In genomic region chr1:8267307-8267706, GRCh38 we compare ENCODE assay signal across 28 cellular contexts. TPM values are rescaled to one million over a fixed set of nuclear protein-coding genes. Genes with fewer than 3 reads are reported as not detected.
DNase-seq lines count a peak whose midpoint lies in the region; ATAC-seq and TF ChIP-seq lines count a peak whose summit lies in the region.
"Had no signal": no experiment of that assay in that cellular context is flagged by ENCODE, and none has a peak within 500 bp of the region (broad histone marks: within the 10 kb centered on the region; RNA-seq: fewer than 3 reads in every experiment).

No MANE protein-coding gene starts in this region.

- no peak for TF ChIP-seq CTCF in WTC11 (IDR thresholded peaks at IDR 0.05)
- TF ChIP-seq CTCF in progenitor cell of endocrine pancreas (IDR thresholded peaks at IDR 0.05; ENCODE audit: unreplicated experiment): no peak

- H3K36me3 ChIP-seq in HUES64 (ENCODE audit: insufficient read depth, low read length) (no peaks in the 10 kb centered on the region), iPS-20b (ENCODE audit: insufficient read depth, low read depth, low read length) (no peaks in the 10 kb centered on the region)
- H3K36me3 ChIP-seq: sigmoid colon, transverse colon had no signal

- peak; percentile 58 for ATAC-seq in WTC11
- ATAC-seq: activated naive CD4-positive, alpha-beta T cell treated with anti-CD3 and anti-CD28 coated beads, Interleukin-2, amount 50 U/mL, for 72 hours; activated T-helper 17 cell treated with anti-CD3 and anti-CD28 coated beads, Interleukin-2, amount 50 U/mL, for 72 hours; HCT116; left lobe of liver had no signal

- in situ Hi-C loops in ACHN (cut with HindIII; ENCODE audit: low pct_ligation_motif_present, low pct_unique_long_range_greater_than_20kb, low sequenced_read_pairs): no loop called here

- peak overlapping the region; percentile 12; the same call in 1 of the 2 replicates for H3K4me3 Mint-ChIP-seq in WTC11
- no peak overlapping the region for H3K4me3 Mint-ChIP-seq in progenitor cell of endocrine pancreas (ENCODE audit: low read depth)
- H3K4me3 Mint-ChIP-seq: activated T-helper 17 cell treated with anti-CD3 and anti-CD28 coated beads, Interleukin-2, amount 50 U/mL, for 72 hours; central memory CD8-positive, alpha-beta T cell; neural crest cell had no signal

- H3K36me3 Mint-ChIP-seq in WTC11 (no peaks in the 10 kb centered on the region), progenitor cell of endocrine pancreas (ENCODE audit: insufficient read depth) (no peaks in the 10 kb centered on the region)
- H3K36me3 Mint-ChIP-seq: activated naive CD4-positive, alpha-beta T cell treated with anti-CD3 and anti-CD28 coated beads, Interleukin-2, amount 50 U/mL, for 72 hours had no signal

- H3K27ac ChIP-seq in HUES64 (ENCODE audit: low read depth, low read length): peak overlapping the region; percentile 67; the same call in 1 of the 2 replicates
- H3K27ac ChIP-seq in iPS-20b (ENCODE audit: low read length): peak overlapping the region; percentile 17
- H3K27ac ChIP-seq: dorsolateral prefrontal cortex, transverse colon had no signal

- no peaks in the 10 kb centered on the region; the same call in 1 of the 2 replicates for H3K27me3 Mint-ChIP-seq in WTC11 (ENCODE audit: low read depth)
- H3K27me3 Mint-ChIP-seq in progenitor cell of endocrine pancreas: no peaks in the 10 kb centered on the region

- H3K9ac ChIP-seq in HUES64 (ENCODE audit: low read depth, low read length) (0 out of 2 replicates have a peak overlapping the region, but pooled peaks have one; percentile 43), iPS-20b (ENCODE audit: low read depth, low read length) (peak overlapping the region; percentile 29; the same call in 1 of the 2 replicates)

- H3K4me3 ChIP-seq in HUES64 (ENCODE audit: low read length) (no peak overlapping the region), iPS-20b (ENCODE audit: low read length) (peak overlapping the region; percentile 15; the same call in 1 of the 2 replicates)
- H3K4me3 ChIP-seq: dorsolateral prefrontal cortex, mucosa of descending colon, sigmoid colon, transverse colon had no signal

- H3K27me3 ChIP-seq in HUES64 (ENCODE audit: insufficient read depth, low read length): no peaks in the 10 kb centered on the region
- no peaks in the 10 kb centered on the region for H3K27me3 ChIP-seq in iPS-20b (ENCODE audit: insufficient read depth, low read length)
- H3K27me3 ChIP-seq: dorsolateral prefrontal cortex, sigmoid colon, transverse colon had no signal

- WGBS in HUES64: 45% methylated on average over 5 of the region's 5 CpGs

- CTCF ChIA-PET in WTC11 (lab: Charles Lee): interaction anchor here (0.6 to 2.4 kb wide), 3 partner anchors 44 to 284 kb away, joined by 3 to 8 read pairs (median 4); no protein-coding TSS in a partner anchor

- POLR2A ChIA-PET in WTC11 (lab: Charles Lee): no interaction called here

- DNase-seq in WTC11 (ENCODE audit: low spot score): peak; percentile 22
- no peak for DNase-seq in progenitor cell of endocrine pancreas (ENCODE audit: low spot score, unreplicated experiment)
- DNase-seq in NCI-H69 (lab: John Stamatoyannopoulos, UW): no peak
- no peak for DNase-seq in mesenteric fat pad (ENCODE audit: low spot score)
- no peak for DNase-seq in ACHN
- DNase-seq: activated CD4-positive, alpha-beta T cell treated with anti-CD3 and anti-CD28 coated beads, Interleukin-2, amount 50 U/mL, for 4 hours; activated CD4-positive, CD25-positive, alpha-beta regulatory T cell; activated CD8-positive, alpha-beta memory T cell treated with anti-CD3 and anti-CD28 coated beads, Interleukin-2, amount 50 U/mL, for 4 hours; DMS79; dorsolateral prefrontal cortex; mucosa of descending colon; NCI-H1105 treated with DMSO at 0.1 percent for 48 hours; NCI-H2081; NCI-H345; NCI-H82; OCI-M1; Right ventricle myocardium superior; sigmoid colon; T-helper 9 cell; transverse colon had no signal

- H3K27ac Mint-ChIP-seq in WTC11 (peak overlapping the region; percentile 79), progenitor cell of endocrine pancreas (peak overlapping the region; percentile 8)
- H3K27ac Mint-ChIP-seq: activated naive CD4-positive, alpha-beta T cell treated with anti-CD3 and anti-CD28 coated beads, Interleukin-2, amount 50 U/mL, for 72 hours; activated T-helper 17 cell treated with anti-CD3 and anti-CD28 coated beads, Interleukin-2, amount 50 U/mL, for 72 hours had no signal

- H3K4me1 ChIP-seq in HUES64 (ENCODE audit: insufficient read depth, low read length) (peaks cover 15% of the 10 kb centered on the region), iPS-20b (ENCODE audit: insufficient read depth, low read length) (peaks cover 14% of the 10 kb centered on the region)
- H3K4me1 ChIP-seq: sigmoid colon, transverse colon had no signal

- peaks cover 53% of the 10 kb centered on the region for H3K4me1 Mint-ChIP-seq in WTC11
- peaks cover 13% of the 10 kb centered on the region for H3K4me1 Mint-ChIP-seq in progenitor cell of endocrine pancreas (ENCODE audit: low read depth)
- H3K4me1 Mint-ChIP-seq: activated T-helper 17 cell treated with anti-CD3 and anti-CD28 coated beads, Interleukin-2, amount 50 U/mL, for 72 hours; central memory CD8-positive, alpha-beta T cell had no signal

- H3K9me3 Mint-ChIP-seq in WTC11: no peaks in the 10 kb centered on the region
- no peaks in the 10 kb centered on the region for H3K9me3 Mint-ChIP-seq in progenitor cell of endocrine pancreas (ENCODE audit: low read depth)
- H3K9me3 Mint-ChIP-seq: activated naive CD4-positive, alpha-beta T cell treated with anti-CD3 and anti-CD28 coated beads, Interleukin-2, amount 50 U/mL, for 72 hours; activated T-helper 17 cell treated with anti-CD3 and anti-CD28 coated beads, Interleukin-2, amount 50 U/mL, for 72 hours; central memory CD8-positive, alpha-beta T cell; neural crest cell had no signal

- H3K9me3 ChIP-seq in HUES64 (ENCODE audit: insufficient read depth, low read depth, low read length) (no peaks in the 10 kb centered on the region), iPS-20b (ENCODE audit: insufficient read depth, low read depth, low read length) (no peaks in the 10 kb centered on the region)
- H3K9me3 ChIP-seq: mucosa of descending colon, sigmoid colon, transverse colon had no signal

TF ChIP-seq in WTC11, 78 proteins besides CTCF, POLR2A, EP300 and RAD21:
- TF ChIP-seq TEAD1 (CRISPR knock-in tag; IDR thresholded peaks at IDR 0.05): no peak
- TF ChIP-seq ZNF416 (CRISPR knock-in tag; IDR thresholded peaks at IDR 0.05): no peak
- TF ChIP-seq SP1 (CRISPR knock-in tag; conservative IDR thresholded peaks at IDR 0.05): no peak
- TF ChIP-seq ZNF138 (CRISPR knock-in tag; conservative IDR thresholded peaks at IDR 0.05): no peak
- TF ChIP-seq, protein P1, sequence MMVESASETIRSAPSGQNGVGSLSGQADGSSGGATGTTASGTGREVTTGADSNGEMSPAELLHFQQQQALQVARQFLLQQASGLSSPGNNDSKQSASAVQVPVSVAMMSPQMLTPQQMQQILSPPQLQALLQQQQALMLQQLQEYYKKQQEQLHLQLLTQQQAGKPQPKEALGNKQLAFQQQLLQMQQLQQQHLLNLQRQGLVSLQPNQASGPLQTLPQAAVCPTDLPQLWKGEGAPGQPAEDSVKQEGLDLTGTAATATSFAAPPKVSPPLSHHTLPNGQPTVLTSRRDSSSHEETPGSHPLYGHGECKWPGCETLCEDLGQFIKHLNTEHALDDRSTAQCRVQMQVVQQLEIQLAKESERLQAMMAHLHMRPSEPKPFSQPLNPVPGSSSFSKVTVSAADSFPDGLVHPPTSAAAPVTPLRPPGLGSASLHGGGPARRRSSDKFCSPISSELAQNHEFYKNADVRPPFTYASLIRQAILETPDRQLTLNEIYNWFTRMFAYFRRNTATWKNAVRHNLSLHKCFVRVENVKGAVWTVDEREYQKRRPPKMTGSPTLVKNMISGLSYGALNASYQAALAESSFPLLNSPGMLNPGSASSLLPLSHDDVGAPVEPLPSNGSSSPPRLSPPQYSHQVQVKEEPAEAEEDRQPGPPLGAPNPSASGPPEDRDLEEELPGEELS (CRISPR knock-in tag; IDR thresholded peaks at IDR 0.05): no peak
- no peak for TF ChIP-seq FOXK1 (CRISPR knock-in tag; IDR thresholded peaks at IDR 0.05)
- TF ChIP-seq JUN (CRISPR knock-in tag; IDR thresholded peaks at IDR 0.05): no peak
- no peak for TF ChIP-seq ZNF232 (CRISPR knock-in tag; IDR thresholded peaks at IDR 0.05)
- TF ChIP-seq NR1H2 (CRISPR knock-in tag; IDR thresholded peaks at IDR 0.05): no peak
- no peak for TF ChIP-seq ZNF532 (CRISPR knock-in tag; IDR thresholded peaks at IDR 0.05; ENCODE audit: borderline replicate concordance)

RNA-seq across cellular contexts. Expression of gene SLC45A1, which starts 50.6 kb away (rescaled TPM):
- 0.95 TPM for polyA plus RNA-seq in HUES64 (2013, experiment 1 of 2)
- polyA plus RNA-seq in HUES64 (2013, experiment 2 of 2): 1.2 TPM
- 2.0 to 2.3 TPM (median 2.3 TPM) in 3 replicates for total RNA-seq in WTC11 (2021)
- 0.60 and 0.86 TPM in 2 replicates for total RNA-seq in progenitor cell of endocrine pancreas
- total RNA-seq in mesenteric fat pad: 2.0 TPM
